12 cellular contexts compared by ENCODE assay signal in genomic region chr12:92036061-92036620, GRCh38.
DNase-seq lines count a peak whose midpoint lies in the region; ATAC-seq and TF ChIP-seq lines count a peak whose summit lies in the region.
"Had no signal": no experiment of that assay in that cellular context is flagged by ENCODE, and none has a peak within 500 bp of the region (broad histone marks: within the 10 kb centered on the region; RNA-seq: fewer than 3 reads in every experiment).

No MANE protein-coding gene starts in this region.

- peaks cover 60 to 95% (median 78%) of the 10 kb centered on the region in 4 donors for H3K4me1 Mint-ChIP-seq in CD4-positive, alpha-beta memory T cell
- H3K4me1 Mint-ChIP-seq in HFFc6 (ENCODE audit: low read depth) (peaks cover 40% of the 10 kb centered on the region), natural killer cell (peaks cover 47 to 62% of the 10 kb centered on the region in 2 donors)
- peaks cover 64% of the 10 kb centered on the region for H3K4me1 Mint-ChIP-seq in activated naive CD8-positive, alpha-beta T cell treated with anti-CD3 and anti-CD28 coated beads, Interleukin-2, amount 10 ng/mL, durations not matched to agents 7 days and 5 days

- intact Hi-C loops in CD4-positive, alpha-beta memory T cell (cut with micrococcal nuclease), result no loop called here
- intact Hi-C loops in natural killer cell (cut with micrococcal nuclease), result no loop called here

- H3K27me3 ChIP-seq in CD4-positive, alpha-beta memory T cell (ENCODE audit: insufficient read depth, low read length), result no peaks in the 10 kb centered on the region
- no peaks in the 10 kb centered on the region for H3K27me3 ChIP-seq in brain microvascular endothelial cell (replicated peaks)
- H3K27me3 ChIP-seq: gastroesophageal sphincter had no signal

- peaks cover 0 to 5% (median 1%) of the 10 kb centered on the region in 8 donors for H3K9me3 Mint-ChIP-seq in CD4-positive, alpha-beta memory T cell
- H3K9me3 Mint-ChIP-seq in HFFc6, result no peaks in the 10 kb centered on the region; the same call in 1 of the 2 replicates
- peaks cover 4% of the 10 kb centered on the region for H3K9me3 Mint-ChIP-seq in activated naive CD8-positive, alpha-beta T cell treated with anti-CD3 and anti-CD28 coated beads, Interleukin-2, amount 10 ng/mL, durations not matched to agents 7 days and 5 days
- H3K9me3 Mint-ChIP-seq in natural killer cell, result peaks cover 2 to 3% of the 10 kb centered on the region in 2 donors

- H3K4me1 ChIP-seq in CD4-positive, alpha-beta memory T cell (ENCODE audit: insufficient read depth, low read length), result peaks cover 86% of the 10 kb centered on the region

- H3K36me3 ChIP-seq in CD4-positive, alpha-beta memory T cell (ENCODE audit: insufficient read depth, low read length), result no peaks in the 10 kb centered on the region
- no peaks in the 10 kb centered on the region for H3K36me3 ChIP-seq in brain microvascular endothelial cell (replicated peaks)
- H3K36me3 ChIP-seq: gastroesophageal sphincter had no signal

- in situ Hi-C loops in brain microvascular endothelial cell (cut with HindIII; ENCODE audit: low pct_ligation_motif_present, low sequenced_read_pairs), result no loop called here

- H3K4me3 ChIP-seq in CD4-positive, alpha-beta memory T cell (ENCODE audit: low read length in 2 of 2), result no peak overlapping the region
- no peak overlapping the region for H3K4me3 ChIP-seq in brain microvascular endothelial cell (ENCODE audit: low read depth, low read length)

- CTCF ChIA-PET in CD4-positive, alpha-beta memory T cell (lab: Charles Lee; ENCODE audit: partially characterized antibody), result interaction anchor here (0.9 to 6.4 kb wide), 4 partner anchors 12 to 109 kb away, joined by 3 to 46 read pairs (median 4); partner anchors contain the start of gene BTG1

- DNase-seq in CD4-positive, alpha-beta memory T cell, result no peak
- no peak for DNase-seq in HFFc6
- DNase-seq in activated naive CD8-positive, alpha-beta T cell treated with anti-CD3 and anti-CD28 coated beads, Interleukin-2, amount 10 ng/mL, durations not matched to agents 7 days and 5 days, result no peak
- no peak for DNase-seq in natural killer cell
- no peak for DNase-seq in mucosa of gallbladder (ENCODE audit: low spot score)
- no peak for DNase-seq in SHP77 (lab: John Stamatoyannopoulos, UW)
- DNase-seq in brain microvascular endothelial cell, result no peak
- DNase-seq: kidney, OCI-M1, T-helper 9 cell had no signal

- TF ChIP-seq CTCF in HFFc6 (IDR thresholded peaks at IDR 0.05) (no peak), natural killer cell (IDR thresholded peaks at IDR 0.05) (no peak), brain microvascular endothelial cell (IDR thresholded peaks at IDR 0.05; ENCODE audit: low read depth, low read length, missing control alignments) (no peak)

- H3K27ac ChIP-seq in CD4-positive, alpha-beta memory T cell (ENCODE audit: low read depth, low read length), result peak overlapping the region; percentile 65
- no peak overlapping the region for H3K27ac ChIP-seq in brain microvascular endothelial cell

- H3K27me3 Mint-ChIP-seq in CD4-positive, alpha-beta memory T cell, result no peaks in the 10 kb centered on the region
- H3K27me3 Mint-ChIP-seq in HFFc6 (ENCODE audit: insufficient read depth), result no peaks in the 10 kb centered on the region; the same call in 1 of the 2 replicates
- H3K27me3 Mint-ChIP-seq in activated naive CD8-positive, alpha-beta T cell treated with anti-CD3 and anti-CD28 coated beads, Interleukin-2, amount 10 ng/mL, durations not matched to agents 7 days and 5 days, result no peaks in the 10 kb centered on the region
- H3K27me3 Mint-ChIP-seq in natural killer cell (ENCODE audit: low read depth in 2 of 2), result no peaks in the 10 kb centered on the region

- POLR2A ChIA-PET in CD4-positive, alpha-beta memory T cell (lab: Charles Lee; ENCODE audit: partially characterized antibody), result interaction anchor here (0.6 to 15.9 kb wide), 4 partner anchors 13 to 108 kb away, joined by 4 to 525 read pairs (median 132); partner anchors contain the start of gene BTG1
- POLR2A ChIA-PET in activated naive CD8-positive, alpha-beta T cell treated with anti-CD3 and anti-CD28 coated beads, Interleukin-2, amount 10 ng/mL, durations not matched to agents 7 days and 5 days (lab: Charles Lee), result interaction anchor here (1.0 to 3.5 kb wide), 3 partner anchors 12 to 109 kb away, joined by 3 to 18 read pairs (median 4); partner anchors contain the start of gene BTG1

- H3K4me3 Mint-ChIP-seq in CD4-positive, alpha-beta memory T cell, result peak overlapping the region; percentile 83 to 97 (median 91)
- H3K4me3 Mint-ChIP-seq in HFFc6 (peak overlapping the region; percentile 86; the same call in 1 of the 2 replicates), natural killer cell (peak overlapping the region; percentile 96)
- H3K4me3 Mint-ChIP-seq in activated naive CD8-positive, alpha-beta T cell treated with anti-CD3 and anti-CD28 coated beads, Interleukin-2, amount 10 ng/mL, durations not matched to agents 7 days and 5 days, result peak overlapping the region; percentile 95

- H3K36me3 Mint-ChIP-seq in CD4-positive, alpha-beta memory T cell, result peaks cover 0 to 4% of the 10 kb centered on the region in 2 donors
- no peaks in the 10 kb centered on the region for H3K36me3 Mint-ChIP-seq in HFFc6 (ENCODE audit: low read depth)
- H3K36me3 Mint-ChIP-seq in activated naive CD8-positive, alpha-beta T cell treated with anti-CD3 and anti-CD28 coated beads, Interleukin-2, amount 10 ng/mL, durations not matched to agents 7 days and 5 days, result peaks cover 19% of the 10 kb centered on the region
- no peaks in the 10 kb centered on the region for H3K36me3 Mint-ChIP-seq in natural killer cell

- H3K9me3 ChIP-seq in CD4-positive, alpha-beta memory T cell (ENCODE audit: control insufficient read depth in 1 of 2, low read length in 2 of 2), result no peaks in the 10 kb centered on the region
- H3K9me3 ChIP-seq: gastroesophageal sphincter had no signal

- peak overlapping the region; percentile 97 to 100 (median 98) for H3K27ac Mint-ChIP-seq in CD4-positive, alpha-beta memory T cell
- H3K27ac Mint-ChIP-seq in HFFc6 (no peak overlapping the region), natural killer cell (peak overlapping the region; percentile 97 to 98)
- H3K27ac Mint-ChIP-seq in activated naive CD8-positive, alpha-beta T cell treated with anti-CD3 and anti-CD28 coated beads, Interleukin-2, amount 10 ng/mL, durations not matched to agents 7 days and 5 days, result peak overlapping the region; percentile 92

- no peak for ATAC-seq in activated naive CD8-positive, alpha-beta T cell treated with anti-CD3 and anti-CD28 coated beads, Interleukin-2, amount 10 ng/mL, durations not matched to agents 7 days and 5 days (ENCODE audit: low read depth)
- no peak for ATAC-seq in natural killer cell
- no peak for ATAC-seq in HG03521 (IDR thresholded peaks at IDR 0.05; ENCODE audit: unreplicated experiment)
- ATAC-seq: gastroesophageal sphincter had no signal
